1 cellular context compared by ENCODE assay signal in genomic region chr11:9600166-9600565, GRCh38.
TF ChIP-seq lines count a peak whose summit lies in the region.

No MANE protein-coding gene starts in this region.

TF ChIP-seq in H1, 55 proteins besides CTCF, POLR2A, EP300 and RAD21:
- TF ChIP-seq KDM5A (IDR thresholded peaks at IDR 0.05; ENCODE audit: low read length) (no peak), SP2 (IDR thresholded peaks at IDR 0.05; ENCODE audit: low read length) (no peak), KDM1A (IDR thresholded peaks at IDR 0.05; ENCODE audit: borderline replicate concordance, low read length) (no peak), CTBP2 (IDR thresholded peaks at IDR 0.05; ENCODE audit: borderline replicate concordance, insufficient read depth, insufficient read length, low read length) (no peak), CHD7 (IDR thresholded peaks at IDR 0.05; ENCODE audit: insufficient replicate concordance, low read length) (no peak), TEAD4 (IDR thresholded peaks at IDR 0.05; ENCODE audit: low read depth, low read length) (no peak), JUND (IDR thresholded peaks at IDR 0.05; ENCODE audit: low read length) (no peak), KDM4A (IDR thresholded peaks at IDR 0.05; ENCODE audit: low read depth, low read length, severe bottlenecking) (no peak), TAF7 (optimal IDR thresholded peaks at IDR 0.05; ENCODE audit: borderline replicate concordance, low read depth, low read length) (no peak), SIX5 (IDR thresholded peaks at IDR 0.05; ENCODE audit: low read depth, low read length) (no peak)
